ENCODE assay signal across 1 cellular context in genomic region chr6:43781941-43782704, GRCh38.
TF ChIP-seq lines count a peak whose summit lies in the region.

No MANE protein-coding gene starts in this region.

TF ChIP-seq in H1, 55 proteins besides CTCF, POLR2A, EP300 and RAD21:
- TF ChIP-seq RXRA (IDR thresholded peaks at IDR 0.05; ENCODE audit: insufficient read depth, low read depth, low read length) (no peak), HDAC2 (IDR thresholded peaks at IDR 0.05; ENCODE audit: borderline replicate concordance in 1 of 2, low read depth in 2 of 2, low read length in 2 of 2) (no peak), TAF7 (optimal IDR thresholded peaks at IDR 0.05; ENCODE audit: borderline replicate concordance, low read depth, low read length) (no peak), SIX5 (IDR thresholded peaks at IDR 0.05; ENCODE audit: low read depth, low read length) (no peak), BRCA1 (IDR thresholded peaks at IDR 0.05; ENCODE audit: low read depth, low read length) (no peak), ASH2L (IDR thresholded peaks at IDR 0.05; ENCODE audit: low read length) (no peak), SRF (IDR thresholded peaks at IDR 0.05; ENCODE audit: low read depth, low read length) (no peak), MAX (IDR thresholded peaks at IDR 0.05) (no peak), KDM5A (IDR thresholded peaks at IDR 0.05; ENCODE audit: low read length) (no peak), TEAD4 (IDR thresholded peaks at IDR 0.05; ENCODE audit: low read depth, low read length) (no peak), YY1 (IDR thresholded peaks at IDR 0.05; ENCODE audit: low read depth, low read length) (no peak), CBX8 (IDR thresholded peaks at IDR 0.05; ENCODE audit: borderline replicate concordance, low read depth, low read length) (no peak), SUZ12 (IDR thresholded peaks at IDR 0.05; ENCODE audit: low read length) (no peak), NRF1 (IDR thresholded peaks at IDR 0.05; ENCODE audit: low read depth, low read length) (no peak), ATF2 (IDR thresholded peaks at IDR 0.05; ENCODE audit: low read length) (no peak), SAP30 (IDR thresholded peaks at IDR 0.05; ENCODE audit: insufficient read depth, insufficient replicate concordance, low read length) (no peak)
